ENCODE assay signal across 14 cellular contexts in genomic region chr11:126149759-126150236, GRCh38.
A peak's percentile ranks its signal among the peaks of the same experiment; 100 is the strongest.
DNase-seq lines count a peak whose midpoint lies in the region; ATAC-seq and TF ChIP-seq lines count a peak whose summit lies in the region.
"Had no signal": no experiment of that assay in that cellular context is flagged by ENCODE, and none has a peak within 500 bp of the region (broad histone marks: within the 10 kb centered on the region; RNA-seq: fewer than 3 reads in every experiment).

No MANE protein-coding gene starts in this region.

- H3K9me3 Mint-ChIP-seq in stimulated activated memory B cell treated with anti-CD40 and anti-IgM and Interleukin-4, amounts not matched to agents 10 μg/mL and 1 μg/mL and 100 μg/mL, for 72 hours, result peaks cover 13% of the 10 kb centered on the region
- peaks cover 3 to 11% (median 7%) of the 10 kb centered on the region in 7 donors for H3K9me3 Mint-ChIP-seq in CD14-positive monocyte

- no peaks in the 10 kb centered on the region for H3K4me1 Mint-ChIP-seq in stimulated activated memory B cell treated with anti-CD40 and anti-IgM and Interleukin-4, amounts not matched to agents 10 μg/mL and 1 μg/mL and 100 μg/mL, for 72 hours
- peaks cover 7% of the 10 kb centered on the region for H3K4me1 Mint-ChIP-seq in CD14-positive monocyte

- no peaks in the 10 kb centered on the region for H3K4me1 ChIP-seq in left ventricle myocardium inferior
- H3K4me1 ChIP-seq: parathyroid adenoma had no signal

- H3K4me3 ChIP-seq in left ventricle myocardium inferior, result no peak overlapping the region

- H3K36me3 Mint-ChIP-seq in stimulated activated memory B cell treated with anti-CD40 and anti-IgM and Interleukin-4, amounts not matched to agents 10 μg/mL and 1 μg/mL and 100 μg/mL, for 72 hours, result peaks cover 6% of the 10 kb centered on the region
- H3K36me3 Mint-ChIP-seq in CD14-positive monocyte, result no peaks in the 10 kb centered on the region

- no peak for DNase-seq in Right ventricle myocardium superior
- DNase-seq in left ventricle myocardium inferior, result no peak
- DNase-seq in NCI-H2196 (lab: John Stamatoyannopoulos, UW; ENCODE audit: unreplicated experiment), result peak; percentile 42
- peak; percentile 37 for DNase-seq in fibroblast of the conjunctiva (ENCODE audit: low read depth)
- no peak for DNase-seq in CD14-positive monocyte (ENCODE audit: low spot score)
- DNase-seq in 8988T, result no peak
- DNase-seq: activated CD8-positive, alpha-beta T cell treated with anti-CD3 and anti-CD28 coated beads for 36 hours; hippocampal formation; KG1; PC-3 had no signal

- H3K27me3 Mint-ChIP-seq in stimulated activated memory B cell treated with anti-CD40 and anti-IgM and Interleukin-4, amounts not matched to agents 10 μg/mL and 1 μg/mL and 100 μg/mL, for 72 hours, result peaks cover 36% of the 10 kb centered on the region
- H3K27me3 Mint-ChIP-seq in CD14-positive monocyte (ENCODE audit: low read depth in 3 of 3), result no peaks in the 10 kb centered on the region

- H3K27me3 ChIP-seq in left ventricle myocardium inferior (ENCODE audit: low read depth), result peaks cover 6% of the 10 kb centered on the region

- TF ChIP-seq CTCF in left ventricle myocardium inferior (IDR thresholded peaks at IDR 0.05; ENCODE audit: borderline replicate concordance), result no peak
- TF ChIP-seq CTCF in CD14-positive monocyte (IDR thresholded peaks at IDR 0.05), result no peak

- H3K9me3 ChIP-seq in left ventricle myocardium inferior (replicated peaks), result peaks cover 14% of the 10 kb centered on the region

- no peaks in the 10 kb centered on the region for H3K36me3 ChIP-seq in left ventricle myocardium inferior

- peak; percentile 20 for ATAC-seq in Right ventricle myocardium superior (ENCODE audit: poor library complexity)
- ATAC-seq in stimulated activated memory B cell treated with anti-CD40 and anti-IgM and Interleukin-4, amounts not matched to agents 10 μg/mL and 1 μg/mL and 100 μg/mL, for 72 hours, result peak; percentile 22
- no peak for ATAC-seq in GM18498 (IDR thresholded peaks at IDR 0.05; ENCODE audit: unreplicated experiment)
- ATAC-seq: activated CD8-positive, alpha-beta T cell treated with anti-CD3 and anti-CD28 coated beads for 36 hours; PC-3 had no signal

- no peak overlapping the region for H3K27ac ChIP-seq in left ventricle myocardium inferior (replicated peaks)
- H3K27ac ChIP-seq: parathyroid adenoma had no signal

- H3K4me3 Mint-ChIP-seq in stimulated activated memory B cell treated with anti-CD40 and anti-IgM and Interleukin-4, amounts not matched to agents 10 μg/mL and 1 μg/mL and 100 μg/mL, for 72 hours, result no peak overlapping the region
- H3K4me3 Mint-ChIP-seq in CD14-positive monocyte, result no peak overlapping the region
- H3K4me3 Mint-ChIP-seq: activated CD8-positive, alpha-beta T cell treated with anti-CD3 and anti-CD28 coated beads for 36 hours; T-helper 2 cell treated with Interferon-gamma antibody and Interleukin-4, amounts not matched to agents 5 μg/mL and 100 μg/mL, for 36 hours had no signal

- H3K27ac Mint-ChIP-seq in stimulated activated memory B cell treated with anti-CD40 and anti-IgM and Interleukin-4, amounts not matched to agents 10 μg/mL and 1 μg/mL and 100 μg/mL, for 72 hours, result no peak overlapping the region
- peak overlapping the region in 1 of 7 donors; percentile 20 for H3K27ac Mint-ChIP-seq in CD14-positive monocyte
- H3K27ac Mint-ChIP-seq: activated CD8-positive, alpha-beta T cell treated with anti-CD3 and anti-CD28 coated beads for 36 hours; T-helper 2 cell treated with Interferon-gamma antibody and Interleukin-4, amounts not matched to agents 5 μg/mL and 100 μg/mL, for 36 hours had no signal

- intact Hi-C loops in Right ventricle myocardium superior (cut with DNase I), result no loop called here
- intact Hi-C loops in left ventricle myocardium inferior (cut with micrococcal nuclease), result no loop called here
- intact Hi-C loops in CD14-positive monocyte (cut with micrococcal nuclease), result no loop called here

Comparison
In these comparisons a context has a peak if more than half of its experiments do, and no peak if none do; other contexts are left out.
1. DNase-seq: peak in NCI-H2196 (single experiment) and fibroblast of the conjunctiva (single experiment); none in Right ventricle myocardium superior (single experiment), left ventricle myocardium inferior (single experiment), CD14-positive monocyte (single experiment) and 8988T (single experiment).